In genomic region chr18:55243852-55244251, GRCh38 we compare ENCODE assay signal across 14 cellular contexts.
DNase-seq lines count a peak whose midpoint lies in the region; ATAC-seq, FAIRE-seq and TF ChIP-seq lines count a peak whose summit lies in the region.
"Had no signal": no experiment of that assay in that cellular context is flagged by ENCODE, and none has a peak within 500 bp of the region (broad histone marks: within the 10 kb centered on the region; RNA-seq: fewer than 3 reads in every experiment).

No MANE protein-coding gene starts in this region.

- peak overlapping the region; percentile 12 to 79 for H3K27ac ChIP-seq in kidney (ENCODE audit: low read depth in 2 of 2, low read length in 2 of 2)

- H3K36me3 ChIP-seq in kidney (ENCODE audit: control insufficient read depth in 1 of 2, insufficient read depth in 2 of 2, low read length in 2 of 2): no peaks in the 10 kb centered on the region

- intact Hi-C loops in kidney (cut with DNase I) (no loop called here), left colon (cut with DNase I, micrococcal nuclease) (loop anchor here in 1 of 2 donors (5.0 to 10.0 kb wide), 3 partner anchors 161 to 1333 kb away; partner anchors contain the start of gene TCF4)

- no peak for TF ChIP-seq CTCF in cardiac fibroblast (IDR thresholded peaks at IDR 0.05; ENCODE audit: low read depth, low read length)
- TF ChIP-seq CTCF in kidney (IDR thresholded peaks at IDR 0.05; ENCODE audit: borderline replicate concordance, extremely low read depth, insufficient read depth): no peak

- no peaks in the 10 kb centered on the region for H3K9me3 ChIP-seq in kidney (ENCODE audit: control insufficient read depth in 1 of 2, low read length in 2 of 2)

- H3K4me3 ChIP-seq in cardiac fibroblast (replicated peaks in 1 of 2; ENCODE audit: low read depth in 2 of 2, low read length in 2 of 2) (peak overlapping the region in 1 of 2 donors; percentile 13), kidney (ENCODE audit: low read length in 2 of 2) (no peak overlapping the region)
- H3K4me3 ChIP-seq: GM12878 had no signal

- peak; percentile 77 for DNase-seq in EH (ENCODE audit: low read depth)
- DNase-seq in cardiac fibroblast (ENCODE audit: low read depth in 2 of 2): peak; percentile 76 to 89
- DNase-seq in kidney: no peak
- DNase-seq in smooth muscle cell of the brain vasculature (ENCODE audit: low read depth, low spot score): peak; percentile 67
- no peak for DNase-seq in central memory CD4-positive, alpha-beta T cell
- DNase-seq in left colon: no peak
- no peak for DNase-seq in G401 (ENCODE audit: low spot score)
- DNase-seq: activated CD4-positive, CD25-positive, alpha-beta regulatory T cell treated with anti-CD3 and anti-CD28 coated beads, Interleukin-2, amount 50 U/mL, for 72 hours; activated naive CD4-positive, alpha-beta T cell treated with anti-CD3 and anti-CD28 coated beads, Interleukin-2, amount 50 U/mL, for 16 hours; CD4-positive, alpha-beta memory T cell; foreskin melanocyte; NCI-H187 treated with DMSO at 0.1 percent for 48 hours had no signal

- H3K4me1 ChIP-seq in kidney (ENCODE audit: control insufficient read depth in 1 of 2, insufficient read depth in 1 of 2, low read depth in 1 of 2, low read length in 2 of 2): peaks cover 0 to 7% of the 10 kb centered on the region in 2 donors

- ATAC-seq in HG02870 (IDR thresholded peaks at IDR 0.05; ENCODE audit: unreplicated experiment): no peak
- ATAC-seq in left colon: no peak
- ATAC-seq: GM12878 had no signal

- in situ Hi-C loops in G401 (cut with HindIII; ENCODE audit: low sequenced_read_pairs): no loop called here

- H3K9ac ChIP-seq in kidney (ENCODE audit: low read length in 2 of 2): no peak overlapping the region

- no peak for FAIRE-seq in kidney (lab: Jason Lieb, UNC)
- FAIRE-seq: GM12878 had no signal

Comparison
In these comparisons a context has a peak if more than half of its experiments do, and no peak if none do; other contexts are left out.
1. DNase-seq: peak in EH (single experiment), cardiac fibroblast (2 of 2) and smooth muscle cell of the brain vasculature (single experiment); none in kidney (single experiment), central memory CD4-positive, alpha-beta T cell (single experiment), left colon (0 of 2) and G401 (single experiment).